ENCODE assay signal across 8 cellular contexts in the genomic region with DNA sequence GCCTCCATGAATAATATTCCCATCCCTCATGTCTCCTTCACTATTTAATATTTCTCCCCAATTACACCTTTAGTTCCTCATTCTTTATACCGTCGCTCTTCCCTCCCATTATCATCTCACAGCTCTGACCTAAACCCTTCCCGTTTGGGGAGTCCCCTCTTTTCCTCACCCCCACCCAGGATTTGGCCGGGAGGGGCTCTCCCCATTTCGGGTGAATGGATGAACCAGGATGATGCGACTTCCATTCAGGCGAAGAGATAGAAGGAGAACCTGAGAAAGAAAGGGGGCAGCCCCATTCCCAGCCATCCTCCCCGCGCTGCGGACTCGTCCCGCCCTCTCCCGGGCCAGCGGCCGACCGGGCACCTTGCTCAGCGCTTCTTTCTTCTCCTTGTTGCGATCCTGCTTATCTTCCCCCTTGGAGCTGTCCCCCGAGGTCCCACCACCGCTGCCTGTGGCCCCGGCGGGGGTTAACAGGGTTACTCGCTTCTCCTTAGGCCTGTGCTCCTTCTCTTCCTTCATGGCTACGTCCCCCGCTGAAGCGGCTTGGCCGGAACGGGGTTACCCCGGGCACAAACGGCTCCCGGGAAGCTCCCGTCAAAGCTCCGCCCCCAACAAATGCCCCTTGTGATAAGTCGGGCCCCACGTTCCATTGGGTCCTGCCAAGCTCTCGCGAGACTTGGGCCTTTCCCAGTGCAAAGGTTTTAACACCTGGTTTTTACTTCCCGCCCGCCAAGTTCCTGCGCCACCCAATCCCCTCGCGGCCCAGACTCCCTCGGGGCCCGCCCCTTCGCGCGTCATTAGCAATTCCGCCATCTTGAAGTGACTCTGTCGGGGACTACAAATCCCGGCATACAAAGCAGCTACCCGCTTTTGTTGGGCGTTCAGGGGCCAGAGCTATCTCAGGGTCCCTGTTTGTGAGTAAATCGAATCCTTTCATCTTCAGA. TPM values are rescaled to one million over a fixed set of nuclear protein-coding genes. Genes with fewer than 3 reads are reported as not detected.
DNase-seq lines count a peak whose midpoint lies in the region; ATAC-seq, FAIRE-seq and TF ChIP-seq lines count a peak whose summit lies in the region.

A gene with protein sequence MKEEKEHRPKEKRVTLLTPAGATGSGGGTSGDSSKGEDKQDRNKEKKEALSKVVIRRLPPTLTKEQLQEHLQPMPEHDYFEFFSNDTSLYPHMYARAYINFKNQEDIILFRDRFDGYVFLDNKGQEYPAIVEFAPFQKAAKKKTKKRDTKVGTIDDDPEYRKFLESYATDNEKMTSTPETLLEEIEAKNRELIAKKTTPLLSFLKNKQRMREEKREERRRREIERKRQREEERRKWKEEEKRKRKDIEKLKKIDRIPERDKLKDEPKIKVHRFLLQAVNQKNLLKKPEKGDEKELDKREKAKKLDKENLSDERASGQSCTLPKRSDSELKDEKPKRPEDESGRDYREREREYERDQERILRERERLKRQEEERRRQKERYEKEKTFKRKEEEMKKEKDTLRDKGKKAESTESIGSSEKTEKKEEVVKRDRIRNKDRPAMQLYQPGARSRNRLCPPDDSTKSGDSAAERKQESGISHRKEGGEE (minus strand): TSS at position 554 of the 944 bp plus-strand sequence. CDS start 35 bp downstream, at position 519.

- intact Hi-C loops in esophagus muscularis mucosa (cut with DNase I): no loop called here

- H3K4me1 ChIP-seq in KMS-11 (ENCODE audit: low read depth, poor library complexity, severe bottlenecking): peaks cover 19% of the 10 kb centered on the region
- H3K4me1 ChIP-seq in esophagus muscularis mucosa: peaks cover 0 to 16% (median 8%) of the 10 kb centered on the region in 4 donors
- H3K4me1 ChIP-seq in muscle layer of duodenum (ENCODE audit: control insufficient read depth in 1 of 2, insufficient read depth in 2 of 2, low read length in 2 of 2): peaks cover 0 to 5% of the 10 kb centered on the region in 2 donors

- 35% methylated on average over 51 of the region's 53 CpGs for WGBS in esophagus muscularis mucosa

- peak within 1 kb of the TSS; percentile 75 for H2AFZ ChIP-seq in KMS-11 (ENCODE audit: low read depth)

- H4K20me1 ChIP-seq in KMS-11 (ENCODE audit: insufficient read depth): no peaks in the 10 kb centered on the region

- H3K9me3 Mint-ChIP-seq in activated T-cell treated with anti-CD3 and anti-CD28 coated beads, Interleukin-2, amount 50 U/mL, for 72 hours: no peaks in the 10 kb centered on the region

- H3K27ac ChIP-seq in KMS-11: peak within 1 kb of the TSS; percentile 55
- H3K27ac ChIP-seq in esophagus muscularis mucosa (replicated peaks in 1 of 4): peak within 1 kb of the TSS; percentile 84 to 91 (median 90)
- H3K27ac ChIP-seq in muscle layer of duodenum (ENCODE audit: low read length): peak within 1 kb of the TSS; percentile 79

- peak; percentile 97 for DNase-seq in DMS53 treated with DMSO at 0.1 percent for 48 hours (lab: John Stamatoyannopoulos, UW; ENCODE audit: unreplicated experiment)
- peak; percentile 93 for DNase-seq in RCC 7860 (ENCODE audit: low spot score)
- peak; percentile 92 to 95 for DNase-seq in activated T-cell treated with anti-CD3 and anti-CD28 coated beads, Interleukin-2, amount 50 U/mL, for 72 hours
- peak; percentile 97 for DNase-seq in esophagus muscularis mucosa (ENCODE audit: extremely low spot score)
- peak; percentile 92 to 93 for DNase-seq in stimulated activated CD8-positive, alpha-beta memory T cell treated with anti-CD3 and anti-CD28 coated beads, Interleukin-7, amount 100 ng/mL, for 4 hours (ENCODE audit: low read depth in 2 of 2)

- H3K9ac ChIP-seq in KMS-11: peak within 1 kb of the TSS; percentile 66; the same call in 1 of the 2 replicates

- peak; percentile 96 for FAIRE-seq in RCC 7860 (lab: Jason Lieb, UNC)

- no peaks in the 10 kb centered on the region for H3K9me3 ChIP-seq in esophagus muscularis mucosa
- no peaks in the 10 kb centered on the region for H3K9me3 ChIP-seq in muscle layer of duodenum (ENCODE audit: control insufficient read depth in 1 of 2, low read length in 2 of 2)

- H3K27me3 Mint-ChIP-seq in activated T-cell treated with anti-CD3 and anti-CD28 coated beads, Interleukin-2, amount 50 U/mL, for 72 hours (ENCODE audit: low read depth): peaks cover 16% of the 10 kb centered on the region

- peak within 1 kb of the TSS; percentile 88 to 100 for H3K4me3 Mint-ChIP-seq in activated T-cell treated with anti-CD3 and anti-CD28 coated beads, Interleukin-2, amount 50 U/mL, for 72 hours

- peaks cover 6 to 18% of the 10 kb centered on the region in 2 donors for H3K36me3 Mint-ChIP-seq in activated T-cell treated with anti-CD3 and anti-CD28 coated beads, Interleukin-2, amount 50 U/mL, for 72 hours (ENCODE audit: insufficient read depth in 2 of 2)

- H3K27ac Mint-ChIP-seq in activated T-cell treated with anti-CD3 and anti-CD28 coated beads, Interleukin-2, amount 50 U/mL, for 72 hours: peak within 1 kb of the TSS; percentile 100

- peak; percentile 98 for ATAC-seq in GM21737 (IDR thresholded peaks at IDR 0.05; ENCODE audit: unreplicated experiment)
- ATAC-seq in activated T-cell treated with anti-CD3 and anti-CD28 coated beads, Interleukin-2, amount 50 U/mL, for 72 hours (replicated peaks in 1 of 2): peak; percentile 96 to 97

- TF ChIP-seq CTCF in KMS-11 (conservative IDR thresholded peaks at IDR 0.05; ENCODE audit: low read depth, low read length) (no peak), esophagus muscularis mucosa (IDR thresholded peaks at IDR 0.05) (no peak)

- peaks cover 15% of the 10 kb centered on the region; the same call in 1 of the 2 replicates for H3K79me2 ChIP-seq in KMS-11 (ENCODE audit: insufficient read depth, low read depth)

- peak within 1 kb of the TSS; percentile 99 for H3K4me2 ChIP-seq in KMS-11

- peak within 1 kb of the TSS; percentile 63 for H3K4me3 ChIP-seq in KMS-11 (IDR thresholded peaks at IDR 0.05; ENCODE audit: insufficient read depth, low read depth, low read length)
- H3K4me3 ChIP-seq in esophagus muscularis mucosa: peak within 1 kb of the TSS; percentile 65 to 77 (median 68)
- peak within 1 kb of the TSS; percentile 74 to 81 for H3K4me3 ChIP-seq in muscle layer of duodenum (ENCODE audit: low read depth in 1 of 2, low read length in 2 of 2)

- peak; percentile 39 for TF ChIP-seq POLR2A in esophagus muscularis mucosa (IDR thresholded peaks at IDR 0.05; ENCODE audit: low read depth)

- H3K27me3 ChIP-seq in KMS-11 (ENCODE audit: insufficient read depth, low read depth) (no peaks in the 10 kb centered on the region), esophagus muscularis mucosa (no peaks in the 10 kb centered on the region), muscle layer of duodenum (ENCODE audit: low read depth, low read length) (no peaks in the 10 kb centered on the region)

- TF ChIP-seq EP300 in esophagus muscularis mucosa (IDR thresholded peaks at IDR 0.05): no peak

- H3K36me3 ChIP-seq in KMS-11 (ENCODE audit: insufficient read depth) (no peaks in the 10 kb centered on the region), esophagus muscularis mucosa (peaks cover 0 to 21% (median 1%) of the 10 kb centered on the region in 4 donors), muscle layer of duodenum (ENCODE audit: control insufficient read depth in 1 of 2, insufficient read depth in 2 of 2, low read length in 2 of 2) (no peaks in the 10 kb centered on the region)

- H3K4me1 Mint-ChIP-seq in activated T-cell treated with anti-CD3 and anti-CD28 coated beads, Interleukin-2, amount 50 U/mL, for 72 hours (ENCODE audit: low read depth): peaks cover 7% of the 10 kb centered on the region

RNA-seq across cellular contexts. Expression of the gene that starts here (rescaled TPM):
- total RNA-seq in activated T-cell treated with anti-CD3 and anti-CD28 coated beads, Interleukin-2, amount 50 U/mL, for 72 hours: 10 to 100 TPM; 20.4 to 25.6 TPM
- 1 to 10 TPM; 4.1 to 7.1 (median 4.9) TPM for total RNA-seq in esophagus muscularis mucosa

Comparison
In these comparisons a context has a peak if more than half of its experiments do, and no peak if none do; other contexts are left out.
1. Peak in every context shown above with its lines: DNase-seq, ATAC-seq, H3K4me3 ChIP-seq and H3K27ac ChIP-seq.